ENCODE assay signal across 23 cellular contexts in the genomic region with DNA sequence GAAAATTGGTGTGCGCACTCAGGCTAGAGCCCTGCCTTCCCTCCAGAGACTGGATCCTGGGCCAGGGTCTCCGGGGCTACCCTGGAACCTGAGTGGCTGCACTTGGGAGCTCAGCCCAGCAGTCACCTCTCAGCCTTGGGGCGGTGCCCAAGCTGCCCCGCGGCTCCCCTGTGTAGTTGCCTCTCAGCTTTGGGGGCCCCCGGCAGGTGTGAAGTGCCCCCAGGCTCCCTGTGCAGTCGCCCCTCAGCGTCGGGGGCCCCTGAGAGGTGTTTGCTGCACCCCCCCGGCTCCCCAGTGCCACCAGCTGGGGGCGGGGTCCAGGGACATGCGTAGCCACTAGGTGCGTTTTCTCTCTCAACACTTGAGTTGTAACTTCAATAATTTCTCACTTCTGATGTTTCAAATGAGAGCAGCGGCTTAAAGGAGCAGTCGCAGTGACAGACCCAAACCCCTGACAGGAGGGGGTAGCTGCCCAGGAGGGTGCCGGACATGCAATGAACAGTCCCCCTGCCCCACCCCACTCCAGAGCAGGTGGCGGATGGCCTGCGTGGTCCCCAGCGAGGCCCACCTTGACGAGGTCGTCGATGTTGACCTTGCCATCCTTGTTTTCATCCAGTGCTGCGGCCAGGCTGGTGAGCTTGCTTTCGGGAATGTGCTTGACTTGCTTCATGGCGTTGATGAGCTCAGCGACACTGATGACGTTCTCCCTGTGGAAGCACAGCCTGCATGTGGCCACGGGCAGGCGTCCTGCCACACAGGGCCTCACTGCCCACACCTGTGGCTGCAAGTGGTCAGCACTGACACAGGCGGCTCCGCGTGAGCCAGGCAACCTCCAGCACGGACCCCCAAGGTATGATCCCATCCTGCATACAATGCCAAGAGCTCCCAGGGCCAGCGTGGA.
"Had no signal": no experiment of that assay in that cellular context is flagged by ENCODE, and none has a peak within 500 bp of the region (broad histone marks: within the 10 kb centered on the region; RNA-seq: fewer than 3 reads in every experiment).

No MANE protein-coding gene starts in this region.

- H3K4me3 ChIP-seq: Peyer's patch had no signal

- FAIRE-seq: astrocyte had no signal

- H3K27me3 ChIP-seq: Peyer's patch had no signal

- H3K27ac Mint-ChIP-seq: activated CD4-positive, alpha-beta memory T cell treated with anti-CD3 and anti-CD28 coated beads for 36 hours; activated CD4-positive, alpha-beta T cell treated with anti-CD3 and anti-CD28 coated beads, Interleukin-2, amount 10 ng/mL, durations not matched to agents 7 days and 5 days; activated naive CD8-positive, alpha-beta T cell; T-helper 17 cell; WTC11 had no signal

- DNase-seq: activated CD4-positive, alpha-beta memory T cell treated with anti-CD3 and anti-CD28 coated beads for 36 hours; activated CD4-positive, alpha-beta T cell treated with anti-CD3 and anti-CD28 coated beads for 1 hour; activated CD4-positive, alpha-beta T cell treated with anti-CD3 and anti-CD28 coated beads, Interleukin-2, amount 10 ng/mL, durations not matched to agents 7 days and 5 days; activated CD8-positive, alpha-beta memory T cell treated with anti-CD3 and anti-CD28 coated beads for 24 hours; activated effector memory CD4-positive, alpha-beta T cell treated with anti-CD3 and anti-CD28 coated beads, Interleukin-2, amount 50 U/mL, for 16 hours; activated naive CD4-positive, alpha-beta T cell treated with Interleukin-2 at 50 U/mL for 16 hours; activated T-cell treated with anti-CD3 and anti-CD28 coated beads, Interleukin-2, amount 50 U/mL, for 4 hours; amygdala; NCI-H1048; NCI-H146; NCI-H187 treated with DMSO at 0.1 percent for 48 hours; NCI-H2081 treated with DMSO at 0.1 percent for 48 hours; NCI-H446; NCI-H524; Peyer's patch; SIG-M5; T-helper 17 cell; T-helper 9 cell had no signal

- ATAC-seq: activated T-cell treated with anti-CD3 and anti-CD28 coated beads, Interleukin-2, amount 50 U/mL, for 4 hours; T-helper 17 cell; WTC11 had no signal

- H3K9me3 Mint-ChIP-seq: activated CD4-positive, alpha-beta memory T cell treated with anti-CD3 and anti-CD28 coated beads for 36 hours; activated CD4-positive, alpha-beta T cell treated with anti-CD3 and anti-CD28 coated beads, Interleukin-2, amount 10 ng/mL, durations not matched to agents 7 days and 5 days; activated T-cell treated with anti-CD3 and anti-CD28 coated beads, Interleukin-2, amount 50 U/mL, for 4 hours; brain; central memory CD8-positive, alpha-beta T cell; WTC11 had no signal

- H3K4me1 Mint-ChIP-seq: activated CD4-positive, alpha-beta T cell treated with anti-CD3 and anti-CD28 coated beads, Interleukin-2, amount 10 ng/mL, durations not matched to agents 7 days and 5 days; brain; central memory CD8-positive, alpha-beta T cell; WTC11 had no signal

- H3K9me3 ChIP-seq: Peyer's patch had no signal

- H3K27ac ChIP-seq: Peyer's patch had no signal

- H3K4me3 Mint-ChIP-seq: activated CD4-positive, alpha-beta memory T cell treated with anti-CD3 and anti-CD28 coated beads for 36 hours; activated CD4-positive, alpha-beta T cell treated with anti-CD3 and anti-CD28 coated beads, Interleukin-2, amount 10 ng/mL, durations not matched to agents 7 days and 5 days; activated naive CD8-positive, alpha-beta T cell; activated T-cell treated with anti-CD3 and anti-CD28 coated beads, Interleukin-2, amount 50 U/mL, for 4 hours; brain; central memory CD8-positive, alpha-beta T cell; T-helper 17 cell; WTC11 had no signal

- H3K36me3 Mint-ChIP-seq: activated naive CD8-positive, alpha-beta T cell had no signal

- H3K27me3 Mint-ChIP-seq: activated CD4-positive, alpha-beta memory T cell treated with anti-CD3 and anti-CD28 coated beads for 36 hours; activated CD4-positive, alpha-beta T cell treated with anti-CD3 and anti-CD28 coated beads, Interleukin-2, amount 10 ng/mL, durations not matched to agents 7 days and 5 days; activated naive CD8-positive, alpha-beta T cell; brain; central memory CD8-positive, alpha-beta T cell; T-helper 17 cell had no signal

- H3K4me1 ChIP-seq: Peyer's patch had no signal
